ENCODE assay signal across 13 cellular contexts in the genomic region with DNA sequence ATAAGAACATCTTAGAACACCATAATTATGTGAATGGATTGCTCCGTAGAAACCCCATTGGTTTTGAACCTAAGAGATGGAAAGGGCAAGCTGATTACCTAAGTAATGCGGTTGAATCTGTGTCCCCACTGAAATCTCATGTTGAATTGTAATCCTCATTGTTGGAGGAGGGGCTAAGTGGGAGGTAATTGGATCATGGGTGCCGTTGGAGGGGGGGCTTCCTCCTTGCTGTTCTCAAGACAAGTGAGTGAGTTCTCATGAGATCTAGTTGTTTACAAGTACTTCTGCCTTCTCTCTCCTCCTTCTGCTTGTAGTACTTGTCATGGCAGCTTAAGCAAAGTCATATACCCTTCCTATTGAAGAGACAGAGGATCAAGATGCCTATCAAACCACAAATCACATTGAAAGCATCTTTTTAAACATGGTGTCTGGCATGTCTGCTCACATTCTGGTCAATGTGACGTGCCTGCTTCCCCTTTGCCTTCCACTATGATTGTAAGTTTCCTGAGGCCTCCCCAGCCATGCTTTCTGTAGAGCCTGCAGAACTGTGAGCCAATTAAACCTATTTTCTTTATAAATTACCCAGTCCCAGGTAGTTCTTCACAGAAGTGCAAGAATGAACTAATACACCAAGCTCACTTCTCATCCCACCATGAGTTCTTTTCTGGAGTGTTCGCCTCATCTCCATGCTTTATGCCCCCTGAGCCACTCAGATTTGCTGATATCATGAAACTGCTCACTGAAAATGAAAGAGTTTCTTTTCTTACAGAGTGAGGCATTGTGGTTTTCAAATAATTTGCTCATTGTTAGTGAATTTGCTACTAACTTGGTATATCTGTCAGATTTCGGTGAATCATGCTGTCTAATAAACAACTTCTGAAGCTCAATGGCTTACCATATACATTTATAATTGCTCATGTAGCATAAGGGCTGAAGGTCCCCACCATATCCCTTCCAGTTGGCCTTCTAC.
A peak's percentile ranks its signal among the peaks of the same experiment; 100 is the strongest.
DNase-seq lines count a peak whose midpoint lies in the region; ATAC-seq and TF ChIP-seq lines count a peak whose summit lies in the region.
"Had no signal": no experiment of that assay in that cellular context is flagged by ENCODE, and none has a peak within 500 bp of the region (broad histone marks: within the 10 kb centered on the region; RNA-seq: fewer than 3 reads in every experiment).

No MANE protein-coding gene starts in this region.

- DNase-seq in EL (peak; percentile 65), GM20000 (ENCODE audit: low spot score) (peak; percentile 9), NCI-H82 treated with DMSO at 0.1 percent for 48 hours (lab: John Stamatoyannopoulos, UW; ENCODE audit: unreplicated experiment) (peak; percentile 95), SKM-1 treated with dmso at 0.1 percent for 144 hours (lab: John Stamatoyannopoulos, UW; ENCODE audit: unreplicated experiment) (no peak), NCI-H1694 treated with DMSO at 0.1 percent for 48 hours (lab: John Stamatoyannopoulos, UW) (no peak)
- no peak for DNase-seq in stimulated activated CD4-positive, alpha-beta T cell treated with anti-CD3 and anti-CD28 coated beads, Interleukin-2, amount 100 ng/mL, for 24 hours
- DNase-seq in stimulated activated CD4-positive, alpha-beta T cell treated with anti-CD3 and anti-CD28 coated beads, Interleukin-4, amount 100 ng/mL, for 24 hours: no peak
- DNase-seq: activated gamma-delta T cell, dermis blood vessel endothelial cell, hippocampal formation, midbrain, NCI-H774 had no signal

- no peak for TF ChIP-seq CTCF in GM20000 (IDR thresholded peaks at IDR 0.05; ENCODE audit: extremely low read depth, missing control alignments)

- peak; percentile 73 for ATAC-seq in HG03025 (IDR thresholded peaks at IDR 0.05; ENCODE audit: low FRiP score, unreplicated experiment)

Comparison
In these comparisons a context has a peak if more than half of its experiments do, and no peak if none do; other contexts are left out.
1. DNase-seq: peak in EL (single experiment), GM20000 (single experiment) and NCI-H82 treated with DMSO at 0.1 percent for 48 hours (single experiment); none in SKM-1 treated with dmso at 0.1 percent for 144 hours (single experiment), NCI-H1694 treated with DMSO at 0.1 percent for 48 hours (single experiment), stimulated activated CD4-positive, alpha-beta T cell treated with anti-CD3 and anti-CD28 coated beads, Interleukin-2, amount 100 ng/mL, for 24 hours (0 of 2) and stimulated activated CD4-positive, alpha-beta T cell treated with anti-CD3 and anti-CD28 coated beads, Interleukin-4, amount 100 ng/mL, for 24 hours (single experiment).